ENCODE assay signal across 9 cellular contexts in genomic region chr12:104478396-104479140, GRCh38. TPM values are rescaled to one million over a fixed set of nuclear protein-coding genes. Genes with fewer than 3 reads are reported as not detected.
A peak's percentile ranks its signal among the peaks of the same experiment; 100 is the strongest.
DNase-seq lines count a peak whose midpoint lies in the region; ATAC-seq lines count a peak whose summit lies in the region.
"Had no signal": no experiment of that assay in that cellular context is flagged by ENCODE, and none has a peak within 500 bp of the region (broad histone marks: within the 10 kb centered on the region; RNA-seq: fewer than 3 reads in every experiment).

No MANE protein-coding gene starts in this region.

- no peak overlapping the region for H3K18ac ChIP-seq in trophoblast cell (ENCODE audit: low read length)

- H3K9ac ChIP-seq in trophoblast cell (ENCODE audit: low read length), result no peak overlapping the region

- no peak overlapping the region for H2BK5ac ChIP-seq in trophoblast cell (ENCODE audit: low read depth, low read length, poor library complexity)

- no peaks in the 10 kb centered on the region for H3K79me1 ChIP-seq in trophoblast cell (ENCODE audit: low read length)

- H3K27me3 ChIP-seq in CD8-positive, alpha-beta memory T cell (ENCODE audit: insufficient read depth, low read length, poor library complexity, severe bottlenecking), result no peaks in the 10 kb centered on the region
- no peaks in the 10 kb centered on the region for H3K27me3 ChIP-seq in trophoblast cell (ENCODE audit: insufficient read depth, low read length)

- ATAC-seq in GM19397 (IDR thresholded peaks at IDR 0.05; ENCODE audit: unreplicated experiment), result peak; percentile 69
- ATAC-seq in HG03439 (IDR thresholded peaks at IDR 0.05; ENCODE audit: unreplicated experiment), result peak; percentile 86
- peak; percentile 94 for ATAC-seq in memory B cell (ENCODE audit: low read depth)

- peaks cover 2% of the 10 kb centered on the region for H3K79me2 ChIP-seq in trophoblast cell (ENCODE audit: control insufficient read depth, insufficient read depth, low read length, poor library complexity)

- no peak overlapping the region for H4K12ac ChIP-seq in trophoblast cell (ENCODE audit: low read depth, low read length)

- no peak overlapping the region for H2BK120ac ChIP-seq in trophoblast cell (ENCODE audit: insufficient read depth, low read length, poor library complexity)

- POLR2A ChIA-PET in CD8-positive, alpha-beta memory T cell (lab: Charles Lee), result interaction anchor here (0.8 to 1.8 kb wide), 6 partner anchors 9 to 90 kb away, joined by 3 to 11 read pairs (median 4); partner anchors contain the start of gene CHST11
- POLR2A ChIA-PET in activated CD4-positive, alpha-beta T cell treated with anti-CD3 and anti-CD28 coated beads, Interleukin-2, amount 10 ng/mL, durations not matched to agents 7 days and 5 days (lab: Charles Lee), result interaction anchor here (1.0 to 1.3 kb wide), 2 partner anchors 16 to 126 kb away, joined by 4 to 5 read pairs; no protein-coding TSS in a partner anchor

- H3K9me3 Mint-ChIP-seq in CD8-positive, alpha-beta memory T cell, result no peaks in the 10 kb centered on the region
- H3K9me3 Mint-ChIP-seq in activated CD4-positive, alpha-beta T cell treated with anti-CD3 and anti-CD28 coated beads, Interleukin-2, amount 10 ng/mL, durations not matched to agents 7 days and 5 days, result peaks cover 1% of the 10 kb centered on the region
- peaks cover 2% of the 10 kb centered on the region for H3K9me3 Mint-ChIP-seq in memory B cell

- H3K27ac Mint-ChIP-seq in CD8-positive, alpha-beta memory T cell, result peak overlapping the region; percentile 84 to 99 (median 96)
- peak overlapping the region; percentile 94 for H3K27ac Mint-ChIP-seq in activated CD4-positive, alpha-beta T cell treated with anti-CD3 and anti-CD28 coated beads, Interleukin-2, amount 10 ng/mL, durations not matched to agents 7 days and 5 days
- peak overlapping the region; percentile 87 for H3K27ac Mint-ChIP-seq in memory B cell

- H3K4me3 ChIP-seq in CD8-positive, alpha-beta memory T cell (ENCODE audit: low read length), result peak overlapping the region; percentile 32
- H3K4me3 ChIP-seq in trophoblast cell (ENCODE audit: low read depth, low read length), result no peak overlapping the region
- H3K4me3 ChIP-seq: psoas muscle had no signal

- H3K27ac ChIP-seq in CD8-positive, alpha-beta memory T cell (ENCODE audit: low read depth, low read length), result peak overlapping the region; percentile 43
- H3K27ac ChIP-seq in trophoblast cell (ENCODE audit: low read depth, low read length), result no peak overlapping the region
- H3K27ac ChIP-seq: psoas muscle had no signal

- peaks cover 6 to 24% (median 14%) of the 10 kb centered on the region in 3 donors for H3K36me3 Mint-ChIP-seq in CD8-positive, alpha-beta memory T cell
- H3K36me3 Mint-ChIP-seq in activated CD4-positive, alpha-beta T cell treated with anti-CD3 and anti-CD28 coated beads, Interleukin-2, amount 10 ng/mL, durations not matched to agents 7 days and 5 days (ENCODE audit: low read depth), result peaks cover 56% of the 10 kb centered on the region
- peaks cover 15% of the 10 kb centered on the region for H3K36me3 Mint-ChIP-seq in memory B cell

- no peak overlapping the region for H3K4me2 ChIP-seq in trophoblast cell (ENCODE audit: low read length)

- peak overlapping the region; percentile 67 to 95 (median 91) for H3K4me3 Mint-ChIP-seq in CD8-positive, alpha-beta memory T cell
- H3K4me3 Mint-ChIP-seq in activated CD4-positive, alpha-beta T cell treated with anti-CD3 and anti-CD28 coated beads, Interleukin-2, amount 10 ng/mL, durations not matched to agents 7 days and 5 days, result peak overlapping the region; percentile 74
- peak overlapping the region; percentile 85 for H3K4me3 Mint-ChIP-seq in memory B cell

- no peak overlapping the region for H4K8ac ChIP-seq in trophoblast cell (ENCODE audit: low read depth, low read length)

- no peak overlapping the region for H4K91ac ChIP-seq in trophoblast cell (ENCODE audit: low read depth, low read length)

- H2AFZ ChIP-seq in trophoblast cell (ENCODE audit: insufficient read depth, low read length, poor library complexity), result no peak overlapping the region

- H3K14ac ChIP-seq in trophoblast cell (ENCODE audit: low read length), result no peak overlapping the region

- DNase-seq in CD8-positive, alpha-beta memory T cell, result peak in 3 of 5 donors; percentile 17 to 68 (median 62)
- peak; percentile 39 for DNase-seq in activated CD4-positive, alpha-beta T cell treated with anti-CD3 and anti-CD28 coated beads, Interleukin-2, amount 10 ng/mL, durations not matched to agents 7 days and 5 days
- DNase-seq in memory B cell (ENCODE audit: low spot score in 2 of 2) (peak in 1 of 2 donors; percentile 56), trophoblast cell (no peak), iPS-NIHi7 (ENCODE audit: extremely low spot score) (no peak), NCI-H1048 (lab: John Stamatoyannopoulos, UW) (no peak)
- DNase-seq: psoas muscle had no signal

- no CpG with 5 or more reads among the region's 8 CpGs for WGBS in trophoblast cell (ENCODE audit: extremely low coverage, insufficient coverage, insufficient read length)

- CTCF ChIA-PET in CD8-positive, alpha-beta memory T cell (lab: Charles Lee), result interaction anchor here (0.9 to 3.1 kb wide), 5 partner anchors 9 to 97 kb away, joined by 3 to 23 read pairs (median 7); no protein-coding TSS in a partner anchor
- CTCF ChIA-PET in activated CD4-positive, alpha-beta T cell treated with anti-CD3 and anti-CD28 coated beads, Interleukin-2, amount 10 ng/mL, durations not matched to agents 7 days and 5 days (lab: Charles Lee), result interaction anchor here (0.9 to 1.4 kb wide), 6 partner anchors 9 to 283 kb away, joined by 3 to 5 read pairs (median 4); no protein-coding TSS in a partner anchor

- H3K27me3 Mint-ChIP-seq in CD8-positive, alpha-beta memory T cell, result no peaks in the 10 kb centered on the region
- no peaks in the 10 kb centered on the region for H3K27me3 Mint-ChIP-seq in activated CD4-positive, alpha-beta T cell treated with anti-CD3 and anti-CD28 coated beads, Interleukin-2, amount 10 ng/mL, durations not matched to agents 7 days and 5 days
- H3K27me3 Mint-ChIP-seq in memory B cell, result no peaks in the 10 kb centered on the region

- no peaks in the 10 kb centered on the region for H3K9me3 ChIP-seq in CD8-positive, alpha-beta memory T cell (ENCODE audit: low read length)
- no peaks in the 10 kb centered on the region for H3K9me3 ChIP-seq in trophoblast cell (ENCODE audit: insufficient read depth, low read depth, low read length)
- H3K9me3 ChIP-seq: psoas muscle had no signal

- H3K4me1 Mint-ChIP-seq in CD8-positive, alpha-beta memory T cell, result peaks cover 83 to 92% (median 91%) of the 10 kb centered on the region in 3 donors
- peaks cover 85% of the 10 kb centered on the region for H3K4me1 Mint-ChIP-seq in activated CD4-positive, alpha-beta T cell treated with anti-CD3 and anti-CD28 coated beads, Interleukin-2, amount 10 ng/mL, durations not matched to agents 7 days and 5 days
- peaks cover 72% of the 10 kb centered on the region for H3K4me1 Mint-ChIP-seq in memory B cell

- H3K4me1 ChIP-seq in CD8-positive, alpha-beta memory T cell (ENCODE audit: insufficient read depth, low read length), result peaks cover 75% of the 10 kb centered on the region
- H3K4me1 ChIP-seq in trophoblast cell (ENCODE audit: control insufficient read depth in 1 of 2, insufficient read depth in 2 of 2, low read length in 2 of 2), result no peaks in the 10 kb centered on the region
- H3K4me1 ChIP-seq: psoas muscle had no signal

- H3K36me3 ChIP-seq in CD8-positive, alpha-beta memory T cell (ENCODE audit: insufficient read depth, low read length), result no peaks in the 10 kb centered on the region
- H3K36me3 ChIP-seq in trophoblast cell (ENCODE audit: control insufficient read depth in 1 of 2, insufficient read depth in 2 of 2, low read length in 2 of 2), result peaks cover 0 to 5% of the 10 kb centered on the region in 2 experiments

- H2AK5ac ChIP-seq in trophoblast cell (ENCODE audit: low read length), result no peak overlapping the region

- no peak overlapping the region for H2BK12ac ChIP-seq in trophoblast cell (ENCODE audit: low read length)

- H3K23ac ChIP-seq in trophoblast cell (ENCODE audit: low read length), result no peak overlapping the region

- no peak overlapping the region for H3K4ac ChIP-seq in trophoblast cell (ENCODE audit: low read depth, low read length)

RNA-seq across cellular contexts. Expression of gene CHST11, which starts 21.8 kb away (rescaled TPM):
- total RNA-seq in CD8-positive, alpha-beta memory T cell, result 10 to 100 TPM; 47.8 to 51.5 TPM
- polyA plus RNA-seq in CD8-positive, alpha-beta memory T cell, result 76.8 TPM
- total RNA-seq in activated CD4-positive, alpha-beta T cell treated with anti-CD3 and anti-CD28 coated beads, Interleukin-2, amount 10 ng/mL, durations not matched to agents 7 days and 5 days, result 10 to 100 TPM; 56.4 to 56.6 TPM
- polyA plus RNA-seq in trophoblast cell (2013), result 22.6 and 22.9 TPM in 2 replicates

Comparison
In these comparisons a context has a peak if more than half of its experiments do, and no peak if none do; other contexts are left out.
1. DNase-seq: peak in CD8-positive, alpha-beta memory T cell (3 of 5) and activated CD4-positive, alpha-beta T cell treated with anti-CD3 and anti-CD28 coated beads, Interleukin-2, amount 10 ng/mL, durations not matched to agents 7 days and 5 days (single experiment); none in trophoblast cell (0 of 2), iPS-NIHi7 (single experiment) and NCI-H1048 (single experiment).
2. Peak in every context shown above with its lines, with median percentiles within 50 percentile points of each other: H3K27ac Mint-ChIP-seq, H3K4me3 Mint-ChIP-seq and ATAC-seq.